Comparison of ENCODE assay signal across 20 cellular contexts in the genomic region with DNA sequence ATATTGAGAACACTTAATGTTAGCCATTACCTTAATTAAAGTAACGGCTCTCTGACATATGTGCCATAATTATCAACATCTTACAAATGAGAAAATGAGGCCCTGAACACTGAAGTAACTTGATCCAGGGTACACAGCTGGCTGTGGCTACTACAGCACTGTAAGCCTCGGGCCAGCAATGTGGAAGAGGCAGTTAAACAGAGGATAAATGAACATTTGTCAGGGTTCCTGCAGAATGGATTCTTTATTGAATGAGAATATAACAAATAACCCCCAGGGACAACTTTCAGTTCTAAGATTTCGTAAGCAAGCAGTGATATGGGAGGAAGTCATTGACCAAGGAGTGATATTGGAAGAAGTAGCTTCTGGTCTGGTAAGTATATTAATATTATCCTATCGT.
"Had no signal": no experiment of that assay in that cellular context is flagged by ENCODE, and none has a peak within 500 bp of the region (broad histone marks: within the 10 kb centered on the region; RNA-seq: fewer than 3 reads in every experiment).

No MANE protein-coding gene starts in this region.

- ATAC-seq: activated CD4-positive, CD25-positive, alpha-beta regulatory T cell treated with anti-CD3 and anti-CD28 coated beads, Interleukin-2, amount 50 U/mL, for 24 hours; activated CD8-positive, alpha-beta memory T cell treated with anti-CD3 and anti-CD28 coated beads, Interleukin-2, amount 10 ng/mL, durations not matched to agents 7 days and 5 days; Right ventricle myocardium inferior; SK-N-SH treated with all-trans-retinoic acid at 6 μM for 48 hours had no signal

- H3K4me3 Mint-ChIP-seq: activated CD8-positive, alpha-beta memory T cell treated with anti-CD3 and anti-CD28 coated beads, Interleukin-2, amount 10 ng/mL, durations not matched to agents 7 days and 5 days; activated naive CD4-positive, alpha-beta T cell treated with anti-CD3 and anti-CD28 coated beads, Interleukin-2, amount 50 U/mL, for 24 hours; activated T-cell treated with anti-CD3 and anti-CD28 coated beads, Interleukin-2, amount 50 U/mL, for 24 hours; activated T-helper 1 cell treated with anti-CD3 and anti-CD28 coated beads, Interleukin-12 subunit alpha, Interleukin-12 subunit beta, Interleukin-2, Interleukin-4 antibody, amounts not matched to agents 30 ng/mL and 10 ng/mL and 1 ng/mL, durations not matched to agents 14 hours and 24 hours and 36 hours had no signal

- H3K4me1 Mint-ChIP-seq: activated CD8-positive, alpha-beta memory T cell treated with anti-CD3 and anti-CD28 coated beads, Interleukin-2, amount 10 ng/mL, durations not matched to agents 7 days and 5 days; activated naive CD4-positive, alpha-beta T cell treated with anti-CD3 and anti-CD28 coated beads, Interleukin-2, amount 50 U/mL, for 24 hours had no signal

- DNase-seq: activated CD4-positive, alpha-beta T cell treated with anti-CD3 and anti-CD28 coated beads for 4 hours; activated CD8-positive, alpha-beta memory T cell treated with anti-CD3 and anti-CD28 coated beads, Interleukin-2, amount 10 ng/mL, durations not matched to agents 7 days and 5 days; activated effector memory CD4-positive, alpha-beta T cell treated with Interleukin-2 at 50 U/mL for 16 hours; activated naive CD4-positive, alpha-beta T cell; activated T-cell treated with anti-CD3 and anti-CD28 coated beads, Interleukin-2, amount 50 U/mL, for 24 hours; aorta; caudate nucleus; NCI-H1092; NCI-H1436; NCI-H1694 treated with DMSO at 0.1 percent for 48 hours; NCI-H2029 treated with DMSO at 0.1 percent for 48 hours; NCI-H446; NCI-H526 treated with DMSO at 0.1 percent for 48 hours; RPMI8226; SW 1271 had no signal

- H3K27ac Mint-ChIP-seq: activated CD8-positive, alpha-beta memory T cell treated with anti-CD3 and anti-CD28 coated beads, Interleukin-2, amount 10 ng/mL, durations not matched to agents 7 days and 5 days; activated naive CD4-positive, alpha-beta T cell treated with anti-CD3 and anti-CD28 coated beads, Interleukin-2, amount 50 U/mL, for 24 hours; activated T-cell treated with anti-CD3 and anti-CD28 coated beads, Interleukin-2, amount 50 U/mL, for 24 hours; activated T-helper 1 cell treated with anti-CD3 and anti-CD28 coated beads, Interleukin-12 subunit alpha, Interleukin-12 subunit beta, Interleukin-2, Interleukin-4 antibody, amounts not matched to agents 30 ng/mL and 10 ng/mL and 1 ng/mL, durations not matched to agents 14 hours and 24 hours and 36 hours had no signal

- H3K9me3 Mint-ChIP-seq: activated naive CD4-positive, alpha-beta T cell treated with anti-CD3 and anti-CD28 coated beads, Interleukin-2, amount 50 U/mL, for 24 hours; activated T-cell treated with anti-CD3 and anti-CD28 coated beads, Interleukin-2, amount 50 U/mL, for 24 hours; activated T-helper 1 cell treated with anti-CD3 and anti-CD28 coated beads, Interleukin-12 subunit alpha, Interleukin-12 subunit beta, Interleukin-2, Interleukin-4 antibody, amounts not matched to agents 30 ng/mL and 10 ng/mL and 1 ng/mL, durations not matched to agents 14 hours and 24 hours and 36 hours had no signal

- H3K27me3 Mint-ChIP-seq: activated CD8-positive, alpha-beta memory T cell treated with anti-CD3 and anti-CD28 coated beads, Interleukin-2, amount 10 ng/mL, durations not matched to agents 7 days and 5 days; activated naive CD4-positive, alpha-beta T cell treated with anti-CD3 and anti-CD28 coated beads, Interleukin-2, amount 50 U/mL, for 24 hours; activated T-cell treated with anti-CD3 and anti-CD28 coated beads, Interleukin-2, amount 50 U/mL, for 24 hours had no signal
